ENCODE assay signal across 10 cellular contexts in genomic region chr11:13105237-13105844, GRCh38.
A peak's percentile ranks its signal among the peaks of the same experiment; 100 is the strongest.
DNase-seq lines count a peak whose midpoint lies in the region; ATAC-seq and FAIRE-seq lines count a peak whose summit lies in the region.
"Had no signal": no experiment of that assay in that cellular context is flagged by ENCODE, and none has a peak within 500 bp of the region (broad histone marks: within the 10 kb centered on the region; RNA-seq: fewer than 3 reads in every experiment).

No MANE protein-coding gene starts in this region.

- FAIRE-seq in GM18507 (lab: Jason Lieb, UNC): peak; percentile 21

- no peak for DNase-seq in GM18507 (ENCODE audit: extremely low spot score, insufficient read length, low read depth)
- peak; percentile 83 for DNase-seq in NCI-H2107 treated with DMSO at 0.1 percent for 48 hours (lab: John Stamatoyannopoulos, UW; ENCODE audit: unreplicated experiment)
- peak; percentile 50 for DNase-seq in left cardiac atrium
- DNase-seq in HuH-7 (ENCODE audit: low spot score): no peak
- DNase-seq in GM19240 (ENCODE audit: insufficient read length, low spot score): no peak
- DNase-seq in NCI-H526 treated with DMSO at 0.1 percent for 48 hours (lab: John Stamatoyannopoulos, UW): no peak
- DNase-seq: activated effector memory CD4-positive, alpha-beta T cell treated with anti-CD3 and anti-CD28 coated beads, Interleukin-2, amount 50 U/mL, for 16 hours; NCI-H1048 had no signal

- ATAC-seq in HG02970 (IDR thresholded peaks at IDR 0.05; ENCODE audit: low FRiP score, unreplicated experiment) (peak; percentile 56), left cardiac atrium (peak in 1 of 2 donors; percentile 25), GM21367 (IDR thresholded peaks at IDR 0.05; ENCODE audit: unreplicated experiment) (no peak)

- intact Hi-C loops in left cardiac atrium (cut with DNase I): no loop called here

Comparison
In these comparisons a context has a peak if more than half of its experiments do, and no peak if none do; other contexts are left out.
1. DNase-seq: peak in NCI-H2107 treated with DMSO at 0.1 percent for 48 hours (single experiment) and left cardiac atrium (single experiment); none in GM18507 (single experiment), HuH-7 (single experiment), GM19240 (single experiment) and NCI-H526 treated with DMSO at 0.1 percent for 48 hours (single experiment).